ENCODE assay signal across 16 cellular contexts in the genomic region with DNA sequence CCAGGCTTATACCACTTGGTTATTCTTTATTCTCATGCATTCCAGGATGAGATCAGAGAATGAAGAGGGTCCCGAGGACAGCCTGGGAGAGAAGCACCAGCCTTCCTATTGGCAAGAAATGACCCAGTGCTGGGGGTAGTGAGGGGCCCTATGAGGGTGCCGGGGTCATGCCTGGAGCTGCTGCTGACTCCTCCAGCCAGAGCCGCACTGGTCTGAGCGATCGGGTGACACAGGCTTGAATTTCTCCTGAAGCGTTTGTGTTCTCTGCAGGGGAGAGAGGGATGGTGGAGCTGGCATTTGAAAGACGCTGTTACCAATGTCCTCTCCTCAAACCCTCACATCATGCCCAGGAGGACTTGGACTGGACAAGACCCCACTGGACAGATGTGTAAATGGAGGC. TPM values are rescaled to one million over a fixed set of nuclear protein-coding genes. Genes with fewer than 3 reads are reported as not detected.
DNase-seq lines count a peak whose midpoint lies in the region; ATAC-seq and TF ChIP-seq lines count a peak whose summit lies in the region.
"Had no signal": no experiment of that assay in that cellular context is flagged by ENCODE, and none has a peak within 500 bp of the region (broad histone marks: within the 10 kb centered on the region; RNA-seq: fewer than 3 reads in every experiment).

No MANE protein-coding gene starts in this region.

- H3K4me3 Mint-ChIP-seq in CD4-positive, CD25-positive, alpha-beta regulatory T cell: no peak overlapping the region
- H3K4me3 Mint-ChIP-seq in GM23338: no peak overlapping the region
- no peak overlapping the region for H3K4me3 Mint-ChIP-seq in naive thymus-derived CD4-positive, alpha-beta T cell
- no peak overlapping the region for H3K4me3 Mint-ChIP-seq in CD14-positive monocyte

- 0 out of 2 replicates have a peak, but pooled peaks cover 3% of the 10 kb centered on the region for H3F3A ChIP-seq in GM23338 (replicated peaks; ENCODE audit: low read depth)

- CTCF ChIA-PET in naive thymus-derived CD4-positive, alpha-beta T cell (lab: Charles Lee): interaction anchor here (2.0 to 2.2 kb wide), 2 partner anchors 9 to 27 kb away, joined by 4 to 8 read pairs; no protein-coding TSS in a partner anchor

- H3K79me2 ChIP-seq in GM23338 (replicated peaks; ENCODE audit: insufficient read depth): no peaks in the 10 kb centered on the region

- DNase-seq in CD4-positive, CD25-positive, alpha-beta regulatory T cell: no peak
- DNase-seq in GM23338 (ENCODE audit: low spot score) (no peak), WERI-Rb-1 (no peak), vagina (ENCODE audit: extremely low spot score in 2 of 2) (no peak), CD14-positive monocyte (ENCODE audit: low spot score) (no peak), anterior cingulate cortex (lab: John Stamatoyannopoulos, UW) (no peak)
- no peak for DNase-seq in naive thymus-derived CD4-positive, alpha-beta T cell
- DNase-seq: CD8-positive, alpha-beta memory T cell; DMS79; MG63; NCI-H1092; NCI-H2081 treated with DMSO at 0.1 percent for 48 hours; NCI-H510A had no signal

- no peak overlapping the region for H3K27ac ChIP-seq in CD4-positive, CD25-positive, alpha-beta regulatory T cell (ENCODE audit: insufficient read depth, low read length, poor library complexity, severe bottlenecking)
- H3K27ac ChIP-seq in GM23338 (ENCODE audit: low read depth) (no peak overlapping the region), WERI-Rb-1 (peak overlapping the region; percentile 84), vagina (no peak overlapping the region)
- peak overlapping the region; percentile 29 for H3K27ac ChIP-seq in naive thymus-derived CD4-positive, alpha-beta T cell (ENCODE audit: low read depth, low read length)
- H3K27ac ChIP-seq: KMS-11 had no signal

- H3K27me3 Mint-ChIP-seq in CD4-positive, CD25-positive, alpha-beta regulatory T cell: no peaks in the 10 kb centered on the region
- H3K27me3 Mint-ChIP-seq in GM23338 (ENCODE audit: insufficient read depth, low read depth, poor library complexity) (peaks cover 12% of the 10 kb centered on the region), CD14-positive monocyte (ENCODE audit: low read depth in 3 of 3) (peaks cover 0 to 1% (median 0%) of the 10 kb centered on the region in 3 donors)
- no peaks in the 10 kb centered on the region for H3K27me3 Mint-ChIP-seq in naive thymus-derived CD4-positive, alpha-beta T cell

- H3K4me3 ChIP-seq in CD4-positive, CD25-positive, alpha-beta regulatory T cell (ENCODE audit: low read depth, low read length): no peak overlapping the region
- no peak overlapping the region for H3K4me3 ChIP-seq in GM23338
- H3K4me3 ChIP-seq in WERI-Rb-1 (ENCODE audit: low read depth, low read length): no peak overlapping the region
- no peak overlapping the region for H3K4me3 ChIP-seq in naive thymus-derived CD4-positive, alpha-beta T cell (ENCODE audit: low read length)
- H3K4me3 ChIP-seq in vagina: no peak overlapping the region
- H3K4me3 ChIP-seq: MG63 had no signal

- H3K4me1 ChIP-seq in CD4-positive, CD25-positive, alpha-beta regulatory T cell (ENCODE audit: control insufficient read depth, insufficient read depth, low read length, poor library complexity, severe bottlenecking): peaks cover 9% of the 10 kb centered on the region
- H3K4me1 ChIP-seq in GM23338 (ENCODE audit: insufficient read depth) (no peaks in the 10 kb centered on the region), vagina (no peaks in the 10 kb centered on the region)
- H3K4me1 ChIP-seq in naive thymus-derived CD4-positive, alpha-beta T cell (ENCODE audit: control insufficient read depth in 2 of 2, insufficient read depth in 2 of 2, low read length in 2 of 2): peaks cover 14 to 16% of the 10 kb centered on the region in 2 donors

- TF ChIP-seq POLR2A in vagina (IDR thresholded peaks at IDR 0.05): no peak

- H3K9me3 Mint-ChIP-seq in CD4-positive, CD25-positive, alpha-beta regulatory T cell: peaks cover 0 to 1% (median 0%) of the 10 kb centered on the region in 7 donors
- H3K9me3 Mint-ChIP-seq in GM23338 (no peaks in the 10 kb centered on the region), CD14-positive monocyte (peaks cover 0 to 5% (median 0%) of the 10 kb centered on the region in 7 donors)
- H3K9me3 Mint-ChIP-seq in naive thymus-derived CD4-positive, alpha-beta T cell: peaks cover 0 to 3% (median 0%) of the 10 kb centered on the region in 11 donors
- H3K9me3 Mint-ChIP-seq: CD8-positive, alpha-beta memory T cell had no signal

- intact Hi-C loops in naive thymus-derived CD4-positive, alpha-beta T cell (cut with micrococcal nuclease): no loop called here
- intact Hi-C loops in vagina (cut with DNase I): no loop called here
- intact Hi-C loops in CD14-positive monocyte (cut with micrococcal nuclease): no loop called here

- H2AFZ ChIP-seq in GM23338: no peak overlapping the region

- POLR2A ChIA-PET in naive thymus-derived CD4-positive, alpha-beta T cell (lab: Charles Lee): interaction anchor here (0.6 to 3.8 kb wide), 6 partner anchors 13 to 505 kb away, joined by 4 to 20 read pairs (median 6); a partner anchor contains a TSS

- no peaks in the 10 kb centered on the region for H4K20me1 ChIP-seq in GM23338 (replicated peaks; ENCODE audit: insufficient read depth)

- TF ChIP-seq CTCF in GM23338 (conservative IDR thresholded peaks at IDR 0.05; ENCODE audit: low read depth in 2 of 2): no peak
- no peak for TF ChIP-seq CTCF in WERI-Rb-1 (IDR thresholded peaks at IDR 0.05; ENCODE audit: low read depth, low read length)
- no peak for TF ChIP-seq CTCF in vagina (IDR thresholded peaks at IDR 0.05)
- TF ChIP-seq CTCF in CD14-positive monocyte (IDR thresholded peaks at IDR 0.05): no peak

- no peaks in the 10 kb centered on the region for H3K9me3 ChIP-seq in CD4-positive, CD25-positive, alpha-beta regulatory T cell (ENCODE audit: control insufficient read depth in 2 of 2, low read length in 2 of 2)
- H3K9me3 ChIP-seq in WERI-Rb-1 (ENCODE audit: severe bottlenecking) (no peaks in the 10 kb centered on the region), vagina (no peaks in the 10 kb centered on the region)
- H3K9me3 ChIP-seq in naive thymus-derived CD4-positive, alpha-beta T cell (ENCODE audit: control insufficient read depth in 2 of 3, low read length in 3 of 3): no peaks in the 10 kb centered on the region
- H3K9me3 ChIP-seq: MG63 had no signal

- H3K9me2 ChIP-seq in GM23338 (ENCODE audit: insufficient read depth): no peaks in the 10 kb centered on the region

- H3K27me3 ChIP-seq in CD4-positive, CD25-positive, alpha-beta regulatory T cell (ENCODE audit: control insufficient read depth, insufficient read depth, low read length): no peaks in the 10 kb centered on the region
- H3K27me3 ChIP-seq in GM23338 (ENCODE audit: insufficient read depth) (no peaks in the 10 kb centered on the region), WERI-Rb-1 (ENCODE audit: insufficient read depth, low read depth, severe bottlenecking) (no peaks in the 10 kb centered on the region), vagina (no peaks in the 10 kb centered on the region)
- no peaks in the 10 kb centered on the region for H3K27me3 ChIP-seq in naive thymus-derived CD4-positive, alpha-beta T cell (ENCODE audit: control insufficient read depth in 2 of 2, insufficient read depth in 2 of 2, low read length in 2 of 2)
- H3K27me3 ChIP-seq: MG63 had no signal

- no peaks in the 10 kb centered on the region for H3K36me3 ChIP-seq in CD4-positive, CD25-positive, alpha-beta regulatory T cell (ENCODE audit: control insufficient read depth, insufficient read depth, low read length)
- H3K36me3 ChIP-seq in GM23338 (ENCODE audit: insufficient read depth) (no peaks in the 10 kb centered on the region), WERI-Rb-1 (no peaks in the 10 kb centered on the region), vagina (no peaks in the 10 kb centered on the region)
- peaks cover 0 to 6% (median 0%) of the 10 kb centered on the region in 3 experiments for H3K36me3 ChIP-seq in naive thymus-derived CD4-positive, alpha-beta T cell (ENCODE audit: control insufficient read depth in 2 of 3, insufficient read depth in 3 of 3, low read length in 3 of 3)
- H3K36me3 ChIP-seq: MG63 had no signal

- ATAC-seq in CD4-positive, CD25-positive, alpha-beta regulatory T cell (ENCODE audit: low read depth in 2 of 2): no peak
- peak; percentile 69 for ATAC-seq in GM23338
- ATAC-seq in naive thymus-derived CD4-positive, alpha-beta T cell: no peak
- ATAC-seq: Panc1, Right ventricle myocardium inferior had no signal

- H3K4me2 ChIP-seq in GM23338: no peak overlapping the region
- H3K4me2 ChIP-seq: KMS-11 had no signal

- peak overlapping the region; percentile 67 to 84 (median 69) for H3K27ac Mint-ChIP-seq in CD4-positive, CD25-positive, alpha-beta regulatory T cell
- no peak overlapping the region for H3K27ac Mint-ChIP-seq in GM23338
- peak overlapping the region in 6 of 9 donors; percentile 14 to 80 (median 62) for H3K27ac Mint-ChIP-seq in naive thymus-derived CD4-positive, alpha-beta T cell
- H3K27ac Mint-ChIP-seq in CD14-positive monocyte: peak overlapping the region in 1 of 7 donors; percentile 42

- peaks cover 4 to 33% (median 17%) of the 10 kb centered on the region in 4 donors for H3K4me1 Mint-ChIP-seq in CD4-positive, CD25-positive, alpha-beta regulatory T cell
- H3K4me1 Mint-ChIP-seq in GM23338 (peaks cover 4% of the 10 kb centered on the region; the same call in 2 of the 3 replicates), CD14-positive monocyte (peaks cover 34% of the 10 kb centered on the region)
- H3K4me1 Mint-ChIP-seq in naive thymus-derived CD4-positive, alpha-beta T cell: peaks cover 19 to 46% (median 39%) of the 10 kb centered on the region in 7 donors

- peaks cover 11% of the 10 kb centered on the region for H3K36me3 Mint-ChIP-seq in CD4-positive, CD25-positive, alpha-beta regulatory T cell
- H3K36me3 Mint-ChIP-seq in GM23338 (ENCODE audit: low read depth): peaks cover 3% of the 10 kb centered on the region; the same call in 1 of the 3 replicates
- H3K36me3 Mint-ChIP-seq in naive thymus-derived CD4-positive, alpha-beta T cell: peaks cover 0 to 25% (median 11%) of the 10 kb centered on the region in 5 donors
- H3K36me3 Mint-ChIP-seq in CD14-positive monocyte: peaks cover 11 to 26% of the 10 kb centered on the region in 2 donors

RNA-seq across cellular contexts. Expression of a gene that starts 18.1 kb away (rescaled TPM):
- 5.6 TPM for total RNA-seq in CD4-positive, CD25-positive, alpha-beta regulatory T cell
- 1 to 10 TPM; 2.3 to 7.3 (median 4.9) TPM for polyA plus RNA-seq in CD4-positive, CD25-positive, alpha-beta regulatory T cell
- total RNA-seq in GM23338 (2014; rRNA removed; shearing (Covaris generic)): 0.14 and 0.47 TPM in 2 replicates
- 0.36 and 1.5 TPM in 2 replicates for polyA plus RNA-seq in GM23338 (2016; fragmentation: Nextera tagmentation; extraction: Ambion mirVana)
- total RNA-seq in naive thymus-derived CD4-positive, alpha-beta T cell: 10 to 100 TPM in 2 of 5 experiments, 1 to 10 TPM in 3; 2.3 to 19.2 (median 9.6) TPM
- polyA plus RNA-seq in naive thymus-derived CD4-positive, alpha-beta T cell: 1 to 10 TPM; 2.3 to 8.7 TPM
- total RNA-seq in vagina: not detected
- not detected for polyA plus RNA-seq in CD14-positive monocyte

RNA-seq across cellular contexts. Expression of a gene that starts 25.1 kb away (rescaled TPM):
- 53.5 TPM for total RNA-seq in CD4-positive, CD25-positive, alpha-beta regulatory T cell
- 100 to 1,000 TPM; 142 to 181 (median 173) TPM for polyA plus RNA-seq in CD4-positive, CD25-positive, alpha-beta regulatory T cell
- 31.0 and 32.0 TPM in 2 replicates for total RNA-seq in GM23338 (2014; rRNA removed; shearing (Covaris generic))
- 22.2 and 23.7 TPM in 2 replicates for polyA plus RNA-seq in GM23338 (2016; fragmentation: Nextera tagmentation; extraction: Ambion mirVana)
- total RNA-seq in naive thymus-derived CD4-positive, alpha-beta T cell: 10 to 100 TPM; 34.4 to 73.5 (median 50.6) TPM
- 100 to 1,000 TPM; 180 to 256 TPM for polyA plus RNA-seq in naive thymus-derived CD4-positive, alpha-beta T cell
- 18.2 TPM for total RNA-seq in vagina
- polyA plus RNA-seq in CD14-positive monocyte: 10 to 100 TPM; 54.6 to 77.9 TPM

Comparison
In these comparisons a context has a peak if more than half of its experiments do, and no peak if none do; other contexts are left out.
1. H3K27ac ChIP-seq: peak in WERI-Rb-1 (single experiment) and naive thymus-derived CD4-positive, alpha-beta T cell (single experiment); none in CD4-positive, CD25-positive, alpha-beta regulatory T cell (single experiment), GM23338 (single experiment) and vagina (single experiment).